ENCODE assay signal across 11 cellular contexts in genomic region chr7:99525713-99526440, GRCh38. TPM values are rescaled to one million over a fixed set of nuclear protein-coding genes. Genes with fewer than 3 reads are reported as not detected.
DNase-seq lines count a peak whose midpoint lies in the region; ATAC-seq, FAIRE-seq and TF ChIP-seq lines count a peak whose summit lies in the region.
"Had no signal": no experiment of that assay in that cellular context is flagged by ENCODE, and none has a peak within 500 bp of the region (broad histone marks: within the 10 kb centered on the region; RNA-seq: fewer than 3 reads in every experiment).

No MANE protein-coding gene starts in this region.

- peak; percentile 13 to 17 for DNase-seq in activated CD4-positive, alpha-beta T cell treated with anti-CD3 and anti-CD28 coated beads for 4 hours
- no peak for DNase-seq in activated CD4-positive, alpha-beta T cell treated with anti-CD3 and anti-CD28 coated beads, Interleukin-2, amount 50 U/mL, for 1 hour
- DNase-seq in endodermal cell (peak; percentile 61), small intestine (peak; percentile 26), GM12891 (ENCODE audit: insufficient read length, low spot score) (no peak), SHP77 treated with DMSO at 0.1 percent for 48 hours (lab: John Stamatoyannopoulos, UW) (no peak)
- DNase-seq: activated CD8-positive, alpha-beta memory T cell treated with anti-CD3 and anti-CD28 coated beads, Interleukin-2, amount 50 U/mL, for 48 hours; nucleus accumbens had no signal

- no peaks in the 10 kb centered on the region for H3K79me2 ChIP-seq in OCI-LY3 (ENCODE audit: low read length)

- no peaks in the 10 kb centered on the region for H3K27me3 ChIP-seq in OCI-LY3 (ENCODE audit: low read depth, low read length)
- H3K27me3 ChIP-seq in endodermal cell (ENCODE audit: control insufficient read depth, insufficient read depth, low read length, poor library complexity, severe bottlenecking), result no peaks in the 10 kb centered on the region
- no peaks in the 10 kb centered on the region for H3K27me3 ChIP-seq in small intestine (ENCODE audit: control insufficient read depth in 2 of 2, insufficient read depth in 2 of 2, low read length in 2 of 2)

- H3K4me2 ChIP-seq in OCI-LY3 (ENCODE audit: low read length), result no peak overlapping the region

- H2AFZ ChIP-seq in OCI-LY3 (ENCODE audit: low read depth, low read length), result no peak overlapping the region

- ATAC-seq in HG02678 (IDR thresholded peaks at IDR 0.05; ENCODE audit: unreplicated experiment), result no peak

- H3K27ac ChIP-seq in OCI-LY3 (ENCODE audit: low read length) (no peak overlapping the region), endodermal cell (ENCODE audit: low read depth, low read length) (no peak overlapping the region), small intestine (ENCODE audit: low read depth in 1 of 2, low read length in 1 of 2) (no peak overlapping the region)
- H3K27ac ChIP-seq: C4-2B had no signal

- no peak overlapping the region for H3K4me3 ChIP-seq in OCI-LY3 (ENCODE audit: low read length)
- H3K4me3 ChIP-seq in endodermal cell (ENCODE audit: low read length), result no peak overlapping the region
- no peak overlapping the region for H3K4me3 ChIP-seq in small intestine (ENCODE audit: low read depth in 1 of 2, low read length in 2 of 2)

- peaks cover 39% of the 10 kb centered on the region for H3K9me3 Mint-ChIP-seq in endodermal cell

- H3K4me1 ChIP-seq in OCI-LY3 (ENCODE audit: low read length) (no peaks in the 10 kb centered on the region), endodermal cell (ENCODE audit: control insufficient read depth, insufficient read depth, low read length) (no peaks in the 10 kb centered on the region), small intestine (ENCODE audit: control insufficient read depth in 2 of 2, insufficient read depth in 1 of 2, low read depth in 1 of 2, low read length in 1 of 2) (no peaks in the 10 kb centered on the region)

- H3K27ac Mint-ChIP-seq in endodermal cell, result no peak overlapping the region

- H3K9me3 ChIP-seq in OCI-LY3 (ENCODE audit: insufficient read depth, low read length), result peaks cover 4% of the 10 kb centered on the region; the same call in 1 of the 2 replicates
- H3K9me3 ChIP-seq in endodermal cell (ENCODE audit: control insufficient read depth, low read length), result peaks cover 28% of the 10 kb centered on the region
- no peaks in the 10 kb centered on the region for H3K9me3 ChIP-seq in small intestine (ENCODE audit: control insufficient read depth, low read depth)

- H3K36me3 ChIP-seq in OCI-LY3 (replicated peaks; ENCODE audit: low read depth, low read length), result peaks cover 25% of the 10 kb centered on the region
- H3K36me3 ChIP-seq in endodermal cell (ENCODE audit: control insufficient read depth, insufficient read depth, low read length), result peaks cover 71% of the 10 kb centered on the region
- H3K36me3 ChIP-seq in small intestine (ENCODE audit: control insufficient read depth in 2 of 2, insufficient read depth in 2 of 2, low read length in 2 of 2), result peaks cover 2 to 9% of the 10 kb centered on the region in 2 donors

- H3K27me3 Mint-ChIP-seq in endodermal cell (ENCODE audit: insufficient read depth), result no peaks in the 10 kb centered on the region

- TF ChIP-seq POLR2A in GM12891 (IDR thresholded peaks at IDR 0.05; ENCODE audit: low read depth, low read length), result no peak

- H3K4me3 Mint-ChIP-seq in endodermal cell, result no peak overlapping the region

- no peaks in the 10 kb centered on the region for H3K4me1 Mint-ChIP-seq in endodermal cell

- H4K20me1 ChIP-seq in OCI-LY3 (ENCODE audit: insufficient read depth, low read length), result no peaks in the 10 kb centered on the region

- H3K36me3 Mint-ChIP-seq in endodermal cell (ENCODE audit: low read depth), result peaks cover 76% of the 10 kb centered on the region

- H3K9ac ChIP-seq in OCI-LY3 (ENCODE audit: low read length) (no peak overlapping the region), endodermal cell (ENCODE audit: extremely low read depth, low read length, poor library complexity, severe bottlenecking) (no peak overlapping the region)

- 95% methylated on average over 21 of the region's 21 CpGs for WGBS in endodermal cell (ENCODE audit: insufficient coverage in 1 of 2, insufficient read length in 1 of 2), 2 experiments
- WGBS in small intestine, 3 donors, result 96 to 97% (median 96%) methylated on average over 21 of the region's 21 CpGs

- no peak for FAIRE-seq in small intestine (lab: Jason Lieb, UNC)
- no peak for FAIRE-seq in GM12891 (lab: Jason Lieb, UNC)

- peak; percentile 33 for TF ChIP-seq CTCF in OCI-LY3 (IDR thresholded peaks at IDR 0.05; ENCODE audit: low read depth, low read length)
- peak; percentile 70 for TF ChIP-seq CTCF in endodermal cell (conservative IDR thresholded peaks at IDR 0.05)

TF ChIP-seq in GM12891, 5 proteins besides CTCF, POLR2A, EP300 and RAD21:
- TF ChIP-seq PAX5 (IDR thresholded peaks at IDR 0.05; ENCODE audit: insufficient read depth, low read length, severe bottlenecking) (no peak), SPI1 (IDR thresholded peaks at IDR 0.05; ENCODE audit: low read depth, low read length) (no peak), POLR2AphosphoS5 (IDR thresholded peaks at IDR 0.05; ENCODE audit: low read depth, low read length) (no peak), TAF1 (IDR thresholded peaks at IDR 0.05; ENCODE audit: low read depth, low read length) (no peak), POU2F2 (IDR thresholded peaks at IDR 0.05; ENCODE audit: low read depth, low read length) (no peak)

RNA-seq across cellular contexts. Expression of gene ZKSCAN5, which starts 21.4 kb away (rescaled TPM):
- total RNA-seq in endodermal cell, result 10 to 100 TPM; 14.9 to 18.2 TPM
- polyA plus RNA-seq in endodermal cell (2013, experiment 1 of 2), result 15.5 TPM
- polyA plus RNA-seq in endodermal cell (2013, experiment 2 of 2), result 15.6 TPM
- 1 to 10 TPM; 3.8 to 4.5 (median 4.3) TPM for polyA plus RNA-seq in small intestine
- polyA plus RNA-seq in GM12891 (2012; ENCODE audit: low read depth, missing spikeins), result 4.2 TPM

RNA-seq across cellular contexts. Expression of gene ZNF394, which starts 25.8 kb away (rescaled TPM):
- 10 to 100 TPM; 21.0 to 22.0 TPM for total RNA-seq in endodermal cell
- polyA plus RNA-seq in endodermal cell (2013, experiment 1 of 2), result 14.2 TPM
- polyA plus RNA-seq in endodermal cell (2013, experiment 2 of 2), result 11.8 TPM
- 10 to 100 TPM; 17.4 to 30.0 (median 24.8) TPM for polyA plus RNA-seq in small intestine
- 22.7 TPM for polyA plus RNA-seq in GM12891 (2012; ENCODE audit: low read depth, missing spikeins)

RNA-seq across cellular contexts. Expression of gene FAM200A, which starts 26.0 kb away (rescaled TPM):
- total RNA-seq in endodermal cell, result 1 to 10 TPM; 7.7 to 8.3 TPM
- 14.6 TPM for polyA plus RNA-seq in endodermal cell (2013, experiment 1 of 2)
- 14.9 TPM for polyA plus RNA-seq in endodermal cell (2013, experiment 2 of 2)
- 1 to 10 TPM; 2.2 to 4.2 (median 3.5) TPM for polyA plus RNA-seq in small intestine
- polyA plus RNA-seq in GM12891 (2012; ENCODE audit: low read depth, missing spikeins), result 2.1 TPM

RNA-seq across cellular contexts. Expression of gene ZNF655, which starts 32.6 kb away (rescaled TPM):
- 10 to 100 TPM; 57.0 to 58.2 TPM for total RNA-seq in endodermal cell
- polyA plus RNA-seq in endodermal cell (2013, experiment 1 of 2), result 42.6 TPM
- polyA plus RNA-seq in endodermal cell (2013, experiment 2 of 2), result 46.1 TPM
- polyA plus RNA-seq in small intestine, result 10 to 100 TPM; 33.7 to 56.1 (median 48.9) TPM
- polyA plus RNA-seq in GM12891 (2012; ENCODE audit: low read depth, missing spikeins), result 35.5 TPM

RNA-seq across cellular contexts. Expression of gene ZNF789, which starts 53.2 kb away (rescaled TPM):
- 10 to 100 TPM; 13.7 to 16.5 TPM for total RNA-seq in endodermal cell
- 14.0 TPM for polyA plus RNA-seq in endodermal cell (2013, experiment 1 of 2)
- 11.0 TPM for polyA plus RNA-seq in endodermal cell (2013, experiment 2 of 2)
- 10 to 100 TPM in 2 of 3 donors, 1 to 10 TPM in 1; 9.7 to 25.0 (median 12.1) TPM for polyA plus RNA-seq in small intestine
- 22.0 TPM for polyA plus RNA-seq in GM12891 (2012; ENCODE audit: low read depth, missing spikeins)

Comparison
In these comparisons a context has a peak if more than half of its experiments do, and no peak if none do; other contexts are left out.
1. DNase-seq: peak in activated CD4-positive, alpha-beta T cell treated with anti-CD3 and anti-CD28 coated beads for 4 hours (2 of 2), endodermal cell (single experiment) and small intestine (single experiment); none in activated CD4-positive, alpha-beta T cell treated with anti-CD3 and anti-CD28 coated beads, Interleukin-2, amount 50 U/mL, for 1 hour (single experiment), GM12891 (single experiment) and SHP77 treated with DMSO at 0.1 percent for 48 hours (single experiment).